22 cellular contexts compared by ENCODE assay signal in genomic region chr13:20024706-20025105, GRCh38.
"Had no signal": no experiment of that assay in that cellular context is flagged by ENCODE, and none has a peak within 500 bp of the region (broad histone marks: within the 10 kb centered on the region; RNA-seq: fewer than 3 reads in every experiment).

No MANE protein-coding gene starts in this region.

- H3K4me3 ChIP-seq: colonic mucosa, tibial nerve, vagina had no signal

- H3K9me3 ChIP-seq: colonic mucosa, neutrophil, tibial nerve, vagina had no signal

- H3K36me3 ChIP-seq: colonic mucosa had no signal

- DNase-seq: activated CD4-positive, alpha-beta T cell treated with anti-CD3 and anti-CD28 coated beads, Interleukin-2, amount 10 ng/mL, durations not matched to agents 7 days and 5 days; activated CD8-positive, alpha-beta memory T cell treated with anti-CD3 and anti-CD28 coated beads, Interleukin-2, amount 50 U/mL, for 48 hours; activated gamma-delta T cell; activated T-cell treated with anti-CD3 and anti-CD28 coated beads, Interleukin-2, amount 50 U/mL, for 72 hours; amniotic stem cell; central memory CD4-positive, alpha-beta T cell; colonic mucosa; hippocampal formation; left ventricle myocardium superior; mesenchymal stem cell; natural killer cell; retina; stimulated activated CD4-positive, alpha-beta T cell treated with anti-CD3 and anti-CD28 coated beads, Interleukin-15, amount 100 ng/mL, for 24 hours; stimulated activated CD4-positive, alpha-beta T cell treated with anti-CD3 and anti-CD28 coated beads, Interleukin-4, amount 100 ng/mL, for 1 hour; stimulated activated naive CD4-positive, alpha-beta T cell treated with Interleukin-2 at 50 U/mL for 16 hours; substantia nigra had no signal

- ATAC-seq: activated T-cell treated with anti-CD3 and anti-CD28 coated beads, Interleukin-2, amount 50 U/mL, for 72 hours; esophagus mucosa; left ventricle myocardium superior; natural killer cell had no signal

- H3K4me3 Mint-ChIP-seq: activated CD4-positive, alpha-beta T cell treated with anti-CD3 and anti-CD28 coated beads, Interleukin-2, amount 10 ng/mL, durations not matched to agents 7 days and 5 days; activated naive CD8-positive, alpha-beta T cell; activated T-cell treated with anti-CD3 and anti-CD28 coated beads, Interleukin-2, amount 50 U/mL, for 72 hours; brain; natural killer cell had no signal

- H3K27ac ChIP-seq: colonic mucosa, neutrophil, tibial nerve, vagina had no signal

- H3K4me1 ChIP-seq: colonic mucosa, vagina had no signal

- H3K27me3 ChIP-seq: colonic mucosa, neutrophil, tibial nerve, vagina had no signal

- H3K27ac Mint-ChIP-seq: activated CD4-positive, alpha-beta T cell treated with anti-CD3 and anti-CD28 coated beads, Interleukin-2, amount 10 ng/mL, durations not matched to agents 7 days and 5 days; activated naive CD8-positive, alpha-beta T cell; activated T-cell treated with anti-CD3 and anti-CD28 coated beads, Interleukin-2, amount 50 U/mL, for 72 hours; brain; natural killer cell had no signal

- H3K9me3 Mint-ChIP-seq: activated CD4-positive, alpha-beta T cell treated with anti-CD3 and anti-CD28 coated beads, Interleukin-2, amount 10 ng/mL, durations not matched to agents 7 days and 5 days; activated T-cell treated with anti-CD3 and anti-CD28 coated beads, Interleukin-2, amount 50 U/mL, for 72 hours; natural killer cell had no signal
